28 cellular contexts compared by ENCODE assay signal in the genomic region with DNA sequence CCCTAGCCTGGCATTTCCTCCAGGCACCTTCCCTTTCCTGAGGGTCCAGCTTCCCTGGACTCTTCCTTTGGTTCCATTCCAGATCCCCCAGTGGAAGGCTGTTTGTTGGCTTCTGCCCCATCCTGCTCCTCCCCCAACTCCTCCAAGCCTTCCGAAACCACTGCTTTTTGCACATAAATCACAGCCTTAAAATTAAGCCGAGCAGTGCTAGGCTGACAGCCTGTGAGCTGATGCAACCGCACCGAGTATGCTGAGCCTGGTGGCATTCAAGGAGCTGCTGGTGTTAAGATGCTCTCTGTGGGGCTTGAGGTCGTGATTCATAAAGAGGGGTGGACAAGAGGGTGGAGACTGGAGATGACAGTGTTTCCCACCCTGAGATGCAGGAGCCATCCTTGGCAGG.
"Had no signal": no experiment of that assay in that cellular context is flagged by ENCODE, and none has a peak within 500 bp of the region (broad histone marks: within the 10 kb centered on the region; RNA-seq: fewer than 3 reads in every experiment).

No MANE protein-coding gene starts in this region.

- H3K27me3 Mint-ChIP-seq: activated CD4-positive, alpha-beta T cell treated with anti-CD3 and anti-CD28 coated beads, Interleukin-2, amount 10 ng/mL, durations not matched to agents 7 days and 5 days; activated naive CD8-positive, alpha-beta T cell treated with anti-CD3 and anti-CD28 coated beads, Interleukin-2, amount 10 ng/mL, durations not matched to agents 7 days and 5 days had no signal

- H3K4me3 ChIP-seq: SJSA1 had no signal

- H3K36me3 Mint-ChIP-seq: activated naive CD4-positive, alpha-beta T cell treated with anti-CD3 and anti-CD28 coated beads, Interleukin-2, amount 50 U/mL, for 24 hours; activated naive CD8-positive, alpha-beta T cell treated with anti-CD3 and anti-CD28 coated beads, Interleukin-2, amount 10 ng/mL, durations not matched to agents 7 days and 5 days had no signal

- H3K9me3 Mint-ChIP-seq: activated CD4-positive, alpha-beta T cell treated with anti-CD3 and anti-CD28 coated beads, Interleukin-2, amount 10 ng/mL, durations not matched to agents 7 days and 5 days; activated naive CD4-positive, alpha-beta T cell treated with anti-CD3 and anti-CD28 coated beads, Interleukin-2, amount 50 U/mL, for 24 hours; activated naive CD8-positive, alpha-beta T cell treated with anti-CD3 and anti-CD28 coated beads, Interleukin-2, amount 10 ng/mL, durations not matched to agents 7 days and 5 days; activated T-cell treated with anti-CD3 and anti-CD28 coated beads, Interleukin-2, amount 50 U/mL, for 4 hours; T-helper 1 cell treated with Interleukin-12 subunit alpha and Interleukin-12 subunit beta and Interleukin-4 antibody, amounts not matched to agents 30 μg/mL and 1 μg/mL, for 36 hours; T-helper 2 cell treated with Interferon-gamma antibody and Interleukin-4, amounts not matched to agents 5 μg/mL and 100 μg/mL, for 36 hours had no signal

- H3K4me1 Mint-ChIP-seq: activated CD4-positive, alpha-beta T cell treated with anti-CD3 and anti-CD28 coated beads for 36 hours; activated CD4-positive, alpha-beta T cell treated with anti-CD3 and anti-CD28 coated beads, Interleukin-2, amount 10 ng/mL, durations not matched to agents 7 days and 5 days; activated naive CD4-positive, alpha-beta T cell treated with anti-CD3 and anti-CD28 coated beads, Interleukin-2, amount 50 U/mL, for 24 hours; activated naive CD8-positive, alpha-beta T cell treated with anti-CD3 and anti-CD28 coated beads, Interleukin-2, amount 10 ng/mL, durations not matched to agents 7 days and 5 days; WTC11 had no signal

- H3K9me3 ChIP-seq: SK-N-SH had no signal

- H3K36me3 ChIP-seq: brain microvascular endothelial cell, SJSA1 had no signal

- DNase-seq: activated CD4-positive, alpha-beta T cell treated with anti-CD3 and anti-CD28 coated beads for 36 hours; activated CD4-positive, alpha-beta T cell treated with anti-CD3 and anti-CD28 coated beads, Interleukin-2, amount 10 ng/mL, durations not matched to agents 7 days and 5 days; activated CD4-positive, alpha-beta T cell treated with anti-CD3 and anti-CD28 coated beads, Interleukin-2, amount 50 U/mL, for 48 hours; activated CD8-positive, alpha-beta memory T cell treated with anti-CD3 and anti-CD28 coated beads, Interleukin-2, amount 50 U/mL, for 4 hours; activated CD8-positive, alpha-beta T cell treated with anti-CD3 and anti-CD28 coated beads, Interleukin-2, amount 10 ng/mL, durations not matched to agents 7 days and 5 days; activated gamma-delta T cell; activated naive CD4-positive, alpha-beta T cell treated with Interleukin-2 at 50 U/mL for 16 hours; activated naive CD8-positive, alpha-beta T cell treated with anti-CD3 and anti-CD28 coated beads, Interleukin-2, amount 10 ng/mL, durations not matched to agents 7 days and 5 days; activated T-cell treated with anti-CD3 and anti-CD28 coated beads for 4 hours; activated T-cell treated with anti-CD3 and anti-CD28 coated beads, Interleukin-2, amount 50 U/mL, for 4 hours; brain microvascular endothelial cell; central memory CD4-positive, alpha-beta T cell; NCI-H1092 treated with DMSO at 0.1 percent for 48 hours; NCI-H1417; NCI-H187 treated with DMSO at 0.1 percent for 48 hours; NCI-H2081; NCI-H2171 treated with DMSO at 0.1 percent for 48 hours; NCI-H226; NCI-H524 treated with DMSO at 0.1 percent for 48 hours; SHP77 treated with DMSO at 0.1 percent for 48 hours; SK-N-SH had no signal

- H3K27me3 ChIP-seq: brain microvascular endothelial cell, SJSA1 had no signal

- ATAC-seq: activated CD4-positive, alpha-beta T cell treated with anti-CD3 and anti-CD28 coated beads for 36 hours; activated CD4-positive, CD25-positive, alpha-beta regulatory T cell treated with anti-CD3 and anti-CD28 coated beads, Interleukin-2, amount 50 U/mL, for 24 hours; activated CD8-positive, alpha-beta T cell treated with anti-CD3 and anti-CD28 coated beads, Interleukin-2, amount 10 ng/mL, durations not matched to agents 7 days and 5 days; activated T-cell treated with anti-CD3 and anti-CD28 coated beads, Interleukin-2, amount 50 U/mL, for 4 hours; Panc1; WTC11 had no signal

- H3K9ac ChIP-seq: SK-N-SH had no signal

- H3K4me1 ChIP-seq: SJSA1 had no signal

- H3K4me3 Mint-ChIP-seq: activated CD4-positive, alpha-beta T cell treated with anti-CD3 and anti-CD28 coated beads for 36 hours; activated CD4-positive, alpha-beta T cell treated with anti-CD3 and anti-CD28 coated beads, Interleukin-2, amount 10 ng/mL, durations not matched to agents 7 days and 5 days; activated CD8-positive, alpha-beta T cell treated with anti-CD3 and anti-CD28 coated beads, Interleukin-2, amount 10 ng/mL, durations not matched to agents 7 days and 5 days; activated naive CD4-positive, alpha-beta T cell treated with anti-CD3 and anti-CD28 coated beads, Interleukin-2, amount 50 U/mL, for 24 hours; activated naive CD8-positive, alpha-beta T cell treated with anti-CD3 and anti-CD28 coated beads, Interleukin-2, amount 10 ng/mL, durations not matched to agents 7 days and 5 days; activated T-cell treated with anti-CD3 and anti-CD28 coated beads, Interleukin-2, amount 50 U/mL, for 4 hours; T-helper 1 cell treated with Interleukin-12 subunit alpha and Interleukin-12 subunit beta and Interleukin-4 antibody, amounts not matched to agents 30 μg/mL and 1 μg/mL, for 36 hours; T-helper 2 cell treated with Interferon-gamma antibody and Interleukin-4, amounts not matched to agents 5 μg/mL and 100 μg/mL, for 36 hours; WTC11 had no signal

- H3K27ac Mint-ChIP-seq: activated CD4-positive, alpha-beta T cell treated with anti-CD3 and anti-CD28 coated beads for 36 hours; activated CD4-positive, alpha-beta T cell treated with anti-CD3 and anti-CD28 coated beads, Interleukin-2, amount 10 ng/mL, durations not matched to agents 7 days and 5 days; activated CD8-positive, alpha-beta T cell treated with anti-CD3 and anti-CD28 coated beads, Interleukin-2, amount 10 ng/mL, durations not matched to agents 7 days and 5 days; activated naive CD4-positive, alpha-beta T cell treated with anti-CD3 and anti-CD28 coated beads, Interleukin-2, amount 50 U/mL, for 24 hours; activated naive CD8-positive, alpha-beta T cell treated with anti-CD3 and anti-CD28 coated beads, Interleukin-2, amount 10 ng/mL, durations not matched to agents 7 days and 5 days; T-helper 1 cell treated with Interleukin-12 subunit alpha and Interleukin-12 subunit beta and Interleukin-4 antibody, amounts not matched to agents 30 μg/mL and 1 μg/mL, for 36 hours; T-helper 2 cell treated with Interferon-gamma antibody and Interleukin-4, amounts not matched to agents 5 μg/mL and 100 μg/mL, for 36 hours; WTC11 had no signal

- H3K27ac ChIP-seq: brain microvascular endothelial cell, SJSA1 had no signal

- H3K4me2 ChIP-seq: SK-N-SH had no signal
